Comparison of ENCODE assay signal across 16 cellular contexts in the genomic region with DNA sequence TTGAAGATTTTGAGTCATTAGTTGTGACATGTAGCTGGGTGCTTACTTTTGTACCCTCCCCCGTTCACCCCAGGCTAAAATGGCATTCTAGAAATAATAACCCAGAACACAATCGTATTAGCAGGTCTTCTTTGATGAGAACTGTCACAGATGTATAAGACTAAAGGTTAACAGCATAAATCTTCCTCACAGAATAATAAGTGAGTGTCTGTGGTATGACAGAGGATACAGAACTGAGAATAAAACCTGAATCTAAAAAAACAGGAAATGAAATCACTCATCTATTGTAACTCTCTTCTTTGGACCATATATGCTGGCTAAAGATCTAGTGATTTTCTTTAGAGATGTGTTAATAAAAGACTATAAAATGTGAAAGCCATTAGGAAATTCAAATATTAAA.
DNase-seq lines count a peak whose midpoint lies in the region; ATAC-seq, FAIRE-seq and TF ChIP-seq lines count a peak whose summit lies in the region.
"Had no signal": no experiment of that assay in that cellular context is flagged by ENCODE, and none has a peak within 500 bp of the region (broad histone marks: within the 10 kb centered on the region; RNA-seq: fewer than 3 reads in every experiment).

No MANE protein-coding gene starts in this region.

- ATAC-seq in GM19351 (IDR thresholded peaks at IDR 0.05; ENCODE audit: unreplicated experiment), result peak; percentile 99
- peak; percentile 99 for ATAC-seq in HG02870 (IDR thresholded peaks at IDR 0.05; ENCODE audit: unreplicated experiment)
- peak; percentile 86 for ATAC-seq in HG03575 (IDR thresholded peaks at IDR 0.05; ENCODE audit: extremely low read depth, insufficient number of reproducible peaks, low FRiP score, unreplicated experiment)
- no peak for ATAC-seq in stimulated activated effector memory CD8-positive, alpha-beta T cell treated with anti-CD3 and anti-CD28 coated beads, Interleukin-12 subunit alpha, Interleukin-12 subunit beta, amount 100 ng/mL, for 72 hours
- no peak for ATAC-seq in esophagus mucosa

- peaks cover 6% of the 10 kb centered on the region for H3K9me3 Mint-ChIP-seq in stimulated activated effector memory CD8-positive, alpha-beta T cell treated with anti-CD3 and anti-CD28 coated beads, Interleukin-12 subunit alpha, Interleukin-12 subunit beta, amount 100 ng/mL, for 72 hours

- no peaks in the 10 kb centered on the region for H3K36me3 Mint-ChIP-seq in stimulated activated effector memory CD8-positive, alpha-beta T cell treated with anti-CD3 and anti-CD28 coated beads, Interleukin-12 subunit alpha, Interleukin-12 subunit beta, amount 100 ng/mL, for 72 hours

- intact Hi-C loops in A673 (cut with micrococcal nuclease; ENCODE audit: unreplicated experiment), result no loop called here

- DNase-seq in A673 (ENCODE audit: low spot score) (peak; percentile 33), NCI-H446 (lab: John Stamatoyannopoulos, UW) (no peak), HTR-8/SVneo (ENCODE audit: insufficient read length, low spot score) (no peak)
- no peak for DNase-seq in stimulated activated effector memory CD8-positive, alpha-beta T cell treated with anti-CD3 and anti-CD28 coated beads, Interleukin-12 subunit alpha, Interleukin-12 subunit beta, amount 100 ng/mL, for 72 hours (ENCODE audit: low spot score in 2 of 2)
- DNase-seq: Caco-2; effector CD4-positive, alpha-beta T cell; foreskin fibroblast; NCI-H1694; NCI-H526; SHP77; stimulated activated CD4-positive, alpha-beta T cell treated with anti-CD3 and anti-CD28 coated beads, Interleukin-15, amount 100 ng/mL, for 24 hours; trophoblast cell had no signal

- H3K27ac Mint-ChIP-seq in stimulated activated effector memory CD8-positive, alpha-beta T cell treated with anti-CD3 and anti-CD28 coated beads, Interleukin-12 subunit alpha, Interleukin-12 subunit beta, amount 100 ng/mL, for 72 hours, result no peak overlapping the region

- H3K4me1 ChIP-seq in A673 (ENCODE audit: insufficient read depth, low read length, poor library complexity, severe bottlenecking), result peaks cover 14% of the 10 kb centered on the region
- H3K4me1 ChIP-seq: Caco-2 had no signal

- H3K36me3 ChIP-seq in A673 (ENCODE audit: insufficient read depth, low read length, poor library complexity, severe bottlenecking), result no peaks in the 10 kb centered on the region

- no peak for FAIRE-seq in HTR-8/SVneo (lab: Jason Lieb, UNC)

- no peak for TF ChIP-seq CTCF in A673 (conservative IDR thresholded peaks at IDR 0.05; ENCODE audit: low read depth, low read length)

- CTCF ChIA-PET in A673 (lab: Charles Lee), result no interaction called here

- POLR2A ChIA-PET in A673 (lab: Charles Lee; ENCODE audit: low non-redundant PET), result interaction anchor here (0.6 kb wide), 1 partner anchor 38 kb away, joined by 3 read pairs; no protein-coding TSS in a partner anchor

- no peak overlapping the region for H3K27ac ChIP-seq in A673 (ENCODE audit: low read depth, low read length, poor library complexity, severe bottlenecking)

- H3K9me3 ChIP-seq in A673 (ENCODE audit: low read depth, low read length, poor library complexity, severe bottlenecking), result no peaks in the 10 kb centered on the region
- H3K9me3 ChIP-seq: Caco-2 had no signal

- H3K4me3 ChIP-seq in A673 (ENCODE audit: low read depth, low read length, poor library complexity, severe bottlenecking), result no peak overlapping the region

- H3K27me3 ChIP-seq in A673 (replicated peaks; ENCODE audit: insufficient read depth, low read depth, low read length, poor library complexity), result no peaks in the 10 kb centered on the region

- H3K4me3 Mint-ChIP-seq in stimulated activated effector memory CD8-positive, alpha-beta T cell treated with anti-CD3 and anti-CD28 coated beads, Interleukin-12 subunit alpha, Interleukin-12 subunit beta, amount 100 ng/mL, for 72 hours, result no peak overlapping the region

- no TSS peak for BruUV-seq in A673 (replicated peaks; lab: Mats Ljungman, UMichigan)

- no peaks in the 10 kb centered on the region for H3K4me1 Mint-ChIP-seq in stimulated activated effector memory CD8-positive, alpha-beta T cell treated with anti-CD3 and anti-CD28 coated beads, Interleukin-12 subunit alpha, Interleukin-12 subunit beta, amount 100 ng/mL, for 72 hours

Comparison
In these comparisons a context has a peak if more than half of its experiments do, and no peak if none do; other contexts are left out.
1. ATAC-seq: peak in GM19351 (single experiment), HG02870 (single experiment) and HG03575 (single experiment); none in stimulated activated effector memory CD8-positive, alpha-beta T cell treated with anti-CD3 and anti-CD28 coated beads, Interleukin-12 subunit alpha, Interleukin-12 subunit beta, amount 100 ng/mL, for 72 hours (single experiment) and esophagus mucosa (single experiment).